Comparison of ENCODE assay signal across 10 cellular contexts in genomic region chr2:100242416-100242815, GRCh38.
DNase-seq lines count a peak whose midpoint lies in the region; ATAC-seq and TF ChIP-seq lines count a peak whose summit lies in the region.
"Had no signal": no experiment of that assay in that cellular context is flagged by ENCODE, and none has a peak within 500 bp of the region (broad histone marks: within the 10 kb centered on the region; RNA-seq: fewer than 3 reads in every experiment).

No MANE protein-coding gene starts in this region.

- intact Hi-C loops in testis (cut with DNase I; ENCODE audit: low total_unique reads): no loop called here

- H3K9me3 ChIP-seq in testis: no peaks in the 10 kb centered on the region

- WGBS in testis, 2 donors: 89 to 91% methylated on average over 7 to 10 of the region's 10 CpGs

- H3K27ac Mint-ChIP-seq in nephron: peak overlapping the region; percentile 47 to 83 (median 79)
- H3K27ac Mint-ChIP-seq: activated CD8-positive, alpha-beta T cell treated with anti-CD3 and anti-CD28 coated beads for 36 hours; activated naive CD8-positive, alpha-beta T cell had no signal

- no peaks in the 10 kb centered on the region for H3K36me3 Mint-ChIP-seq in nephron (ENCODE audit: low read depth)
- H3K36me3 Mint-ChIP-seq: activated naive CD8-positive, alpha-beta T cell had no signal

- peaks cover 51% of the 10 kb centered on the region for H3K4me1 Mint-ChIP-seq in nephron

- no peaks in the 10 kb centered on the region for H3K27me3 ChIP-seq in testis

- H3K4me3 ChIP-seq in choroid plexus epithelial cell (ENCODE audit: low read depth, low read length) (no peak overlapping the region), testis (no peak overlapping the region)

- no peaks in the 10 kb centered on the region for H3K36me3 ChIP-seq in testis (ENCODE audit: low read depth, missing control alignments)

- H3K4me3 Mint-ChIP-seq in nephron: peak overlapping the region in 1 of 3 experiments; percentile 29
- H3K4me3 Mint-ChIP-seq: activated CD8-positive, alpha-beta T cell treated with anti-CD3 and anti-CD28 coated beads for 36 hours; activated naive CD8-positive, alpha-beta T cell had no signal

- peaks cover 6% of the 10 kb centered on the region for H3K4me1 ChIP-seq in testis

- peaks cover 14% of the 10 kb centered on the region for H3K27me3 Mint-ChIP-seq in nephron (ENCODE audit: low read depth)
- H3K27me3 Mint-ChIP-seq: activated naive CD8-positive, alpha-beta T cell had no signal

- DNase-seq in LHCN-M2 (ENCODE audit: low read depth) (peak; percentile 1), choroid plexus epithelial cell (ENCODE audit: low read depth) (peak; percentile 12), Ammon's horn (ENCODE audit: low spot score) (no peak), kidney glomerular epithelial cell (lab: John Stamatoyannopoulos, UW) (no peak), testis (no peak)

- TF ChIP-seq CTCF in C4-2B (conservative IDR thresholded peaks at IDR 0.05) (no peak), choroid plexus epithelial cell (conservative IDR thresholded peaks at IDR 0.05; ENCODE audit: low read depth, low read length) (no peak), nephron (IDR thresholded peaks at IDR 0.05; ENCODE audit: unreplicated experiment in 3 of 3) (no peak), testis (IDR thresholded peaks at IDR 0.05) (no peak)

- TF ChIP-seq POLR2A in testis (IDR thresholded peaks at IDR 0.05): no peak

- H3K9me3 Mint-ChIP-seq in nephron: no peaks in the 10 kb centered on the region
- H3K9me3 Mint-ChIP-seq: activated CD8-positive, alpha-beta T cell treated with anti-CD3 and anti-CD28 coated beads for 36 hours had no signal

- no peak for ATAC-seq in GM19324 (IDR thresholded peaks at IDR 0.05; ENCODE audit: low FRiP score, unreplicated experiment)

- H3K27ac ChIP-seq in C4-2B (peak overlapping the region; percentile 42), testis (no peak overlapping the region)

Comparison
In these comparisons a context has a peak if more than half of its experiments do, and no peak if none do; other contexts are left out.
1. DNase-seq: peak in LHCN-M2 (single experiment) and choroid plexus epithelial cell (single experiment); none in Ammon's horn (single experiment), kidney glomerular epithelial cell (single experiment) and testis (single experiment).